9 cellular contexts compared by ENCODE assay signal in the genomic region with DNA sequence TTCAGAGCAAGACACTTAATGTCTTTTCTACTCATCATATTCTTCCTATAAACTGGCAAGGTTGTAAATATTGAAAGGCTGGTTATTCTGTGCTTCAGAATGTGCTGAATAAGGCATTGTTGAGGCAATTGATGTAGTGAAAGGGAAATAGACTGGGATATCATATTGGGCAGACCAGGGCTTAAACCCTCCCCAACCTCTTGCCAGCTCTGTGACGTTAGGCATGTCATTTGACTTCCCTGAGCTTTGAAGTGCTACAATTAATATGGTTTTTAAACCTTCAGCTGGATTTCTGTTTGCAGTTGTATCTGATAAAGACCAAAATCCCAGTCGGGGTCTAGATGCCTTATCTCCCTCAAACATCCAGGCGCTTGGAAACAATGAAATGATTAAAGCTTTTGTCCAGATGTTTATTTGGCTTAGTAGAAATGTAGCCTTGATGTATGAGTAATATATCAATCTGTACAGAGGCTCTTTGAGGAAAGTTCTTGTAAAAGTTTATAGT.
A peak's percentile ranks its signal among the peaks of the same experiment; 100 is the strongest.
DNase-seq lines count a peak whose midpoint lies in the region; ATAC-seq and TF ChIP-seq lines count a peak whose summit lies in the region.
"Had no signal": no experiment of that assay in that cellular context is flagged by ENCODE, and none has a peak within 500 bp of the region (broad histone marks: within the 10 kb centered on the region; RNA-seq: fewer than 3 reads in every experiment).

No MANE protein-coding gene starts in this region.

- intact Hi-C loops in body of pancreas (cut with DNase I): no loop called here
- intact Hi-C loops in natural killer cell (cut with micrococcal nuclease): no loop called here

- H3K9me3 ChIP-seq in body of pancreas: no peaks in the 10 kb centered on the region

- peak; percentile 10 for ATAC-seq in HG03432 (IDR thresholded peaks at IDR 0.05; ENCODE audit: unreplicated experiment)
- ATAC-seq in body of pancreas: no peak
- no peak for ATAC-seq in natural killer cell

- no peak overlapping the region for H3K4me3 ChIP-seq in body of pancreas

- peaks cover 31 to 48% of the 10 kb centered on the region in 2 donors for H3K27me3 Mint-ChIP-seq in natural killer cell (ENCODE audit: low read depth in 2 of 2)

- peaks cover 49% of the 10 kb centered on the region for H3K4me1 ChIP-seq in body of pancreas

- 14 to 20% methylated on average over 3 of the region's 3 CpGs for WGBS in body of pancreas, 2 donors

- peak; percentile 34 for DNase-seq in EH (ENCODE audit: low read depth)
- DNase-seq in body of pancreas: no peak
- DNase-seq in natural killer cell: no peak
- DNase-seq in NCI-H774 (lab: John Stamatoyannopoulos, UW): no peak
- no peak for DNase-seq in kidney glomerular epithelial cell (lab: John Stamatoyannopoulos, UW)
- DNase-seq in cerebellum (ENCODE audit: low spot score): no peak
- DNase-seq in iPS-NIHi7 (ENCODE audit: extremely low spot score): no peak
- DNase-seq: activated CD4-positive, alpha-beta T cell treated with anti-CD3 and anti-CD28 coated beads, Interleukin-2, amount 50 U/mL, for 4 hours had no signal

- no peaks in the 10 kb centered on the region for H3K27me3 ChIP-seq in body of pancreas

- peak overlapping the region; percentile 13 to 74 (median 40) for H3K27ac ChIP-seq in body of pancreas

- peaks cover 0 to 6% of the 10 kb centered on the region in 2 donors for H3K36me3 ChIP-seq in body of pancreas (replicated peaks in 1 of 2; ENCODE audit: insufficient read depth in 1 of 2, low read depth in 2 of 2)

- H3K27ac Mint-ChIP-seq in natural killer cell: no peak overlapping the region

- no peaks in the 10 kb centered on the region for H3K9me3 Mint-ChIP-seq in natural killer cell

- TF ChIP-seq CTCF in body of pancreas (IDR thresholded peaks at IDR 0.05): no peak
- no peak for TF ChIP-seq CTCF in natural killer cell (IDR thresholded peaks at IDR 0.05)

- H3K4me3 Mint-ChIP-seq in natural killer cell: peak overlapping the region; percentile 61

- H3K4me1 Mint-ChIP-seq in natural killer cell: peaks cover 7 to 8% of the 10 kb centered on the region in 2 donors

- H3K36me3 Mint-ChIP-seq in natural killer cell: no peaks in the 10 kb centered on the region

- no peak for TF ChIP-seq POLR2A in body of pancreas (IDR thresholded peaks at IDR 0.05)
